ENCODE assay signal across 9 cellular contexts in the genomic region with DNA sequence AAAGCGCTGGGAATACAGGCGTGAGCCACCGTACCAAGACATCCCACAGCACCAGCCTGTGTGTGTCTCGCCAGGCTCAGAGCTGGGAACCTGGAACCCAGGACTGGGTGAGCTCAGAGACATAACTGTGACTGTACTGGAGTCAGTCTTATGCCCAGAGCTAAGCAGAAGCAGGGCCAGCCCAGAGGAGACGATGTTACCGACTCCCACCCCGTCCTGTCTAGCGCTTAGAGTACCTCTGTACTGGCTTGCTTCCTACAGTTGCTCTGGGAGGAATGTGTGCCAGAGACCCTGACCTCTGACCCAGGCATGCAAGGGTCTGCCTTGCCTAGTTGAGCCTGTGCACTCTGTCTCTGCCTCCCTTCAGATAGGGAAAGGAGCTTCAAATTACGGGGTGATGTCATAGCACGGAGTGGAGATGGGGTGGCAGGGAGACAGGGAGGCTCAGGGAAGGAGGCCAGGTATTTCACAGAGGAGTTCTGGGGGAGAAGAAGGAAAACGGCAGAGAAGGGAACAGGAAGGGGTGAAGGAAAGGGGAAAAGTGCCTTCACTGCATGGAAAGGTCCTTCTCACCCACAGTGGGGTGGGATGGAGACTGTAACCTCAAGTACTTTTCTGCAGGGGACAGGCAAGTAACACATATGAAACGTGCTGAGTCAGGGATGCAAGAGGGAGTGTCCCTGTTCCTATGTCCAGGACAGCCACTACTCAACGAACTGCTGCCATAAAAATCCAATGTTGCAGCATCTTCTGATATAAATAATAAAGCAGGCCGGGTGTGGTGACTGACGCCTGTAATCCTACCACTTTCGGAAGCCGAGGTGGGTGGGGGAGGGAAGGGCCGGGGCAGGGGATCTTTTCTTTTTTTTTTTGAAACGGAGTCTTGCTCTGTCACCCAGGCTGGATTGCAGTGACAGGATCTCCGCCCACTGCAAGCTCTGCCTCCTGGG. TPM values are rescaled to one million over a fixed set of nuclear protein-coding genes. Genes with fewer than 3 reads are reported as not detected.
DNase-seq lines count a peak whose midpoint lies in the region; ATAC-seq and TF ChIP-seq lines count a peak whose summit lies in the region.
"Had no signal": no experiment of that assay in that cellular context is flagged by ENCODE, and none has a peak within 500 bp of the region (broad histone marks: within the 10 kb centered on the region; RNA-seq: fewer than 3 reads in every experiment).

No MANE protein-coding gene starts in this region.

- no peaks in the 10 kb centered on the region for H3K27me3 Mint-ChIP-seq in CD4-positive, alpha-beta T cell
- no peaks in the 10 kb centered on the region for H3K27me3 Mint-ChIP-seq in nephron progenitor cell (ENCODE audit: low read depth, poor library complexity)

- H3K27me3 ChIP-seq in CD4-positive, alpha-beta T cell (ENCODE audit: control insufficient read depth, insufficient read depth, low read length), result no peaks in the 10 kb centered on the region
- H3K27me3 ChIP-seq in NT2/D1 (ENCODE audit: insufficient read depth, insufficient read length) (no peaks in the 10 kb centered on the region), esophagus (ENCODE audit: control insufficient read depth in 1 of 2, insufficient read depth in 2 of 2, low read length in 2 of 2) (no peaks in the 10 kb centered on the region)

- ATAC-seq in CD4-positive, alpha-beta T cell (ENCODE audit: poor library complexity), result no peak
- no peak for ATAC-seq in GM19351 (IDR thresholded peaks at IDR 0.05; ENCODE audit: unreplicated experiment)

- H3K4me1 ChIP-seq in NT2/D1 (ENCODE audit: insufficient read depth, insufficient read length) (peaks cover 24% of the 10 kb centered on the region), esophagus (ENCODE audit: control insufficient read depth in 2 of 2, insufficient read depth in 2 of 2, low read length in 1 of 2) (peaks cover 7 to 28% of the 10 kb centered on the region in 2 donors)

- CTCF ChIA-PET in CD4-positive, alpha-beta T cell (lab: Charles Lee), result no interaction called here

- peak overlapping the region; percentile 53 for H3K9ac ChIP-seq in NT2/D1 (ENCODE audit: insufficient read length, low read depth)

- H3K27ac Mint-ChIP-seq in CD4-positive, alpha-beta T cell, result peak overlapping the region; percentile 8
- peak overlapping the region; percentile 89 for H3K27ac Mint-ChIP-seq in nephron progenitor cell

- peaks cover 5% of the 10 kb centered on the region for H3K36me3 Mint-ChIP-seq in CD4-positive, alpha-beta T cell (ENCODE audit: low read depth)
- no peaks in the 10 kb centered on the region for H3K36me3 Mint-ChIP-seq in nephron progenitor cell (ENCODE audit: low read depth)

- H3K9me3 Mint-ChIP-seq in CD4-positive, alpha-beta T cell, result no peaks in the 10 kb centered on the region
- H3K9me3 Mint-ChIP-seq in nephron progenitor cell, result no peaks in the 10 kb centered on the region

- H3K4me3 Mint-ChIP-seq in CD4-positive, alpha-beta T cell, result no peak overlapping the region
- peak overlapping the region; percentile 52 for H3K4me3 Mint-ChIP-seq in nephron progenitor cell

- intact Hi-C loops in CD4-positive, alpha-beta T cell (cut with DNase I, micrococcal nuclease), result no loop called here

- H3K36me3 ChIP-seq in NT2/D1 (ENCODE audit: insufficient read depth, insufficient read length, low read length) (peaks cover 30% of the 10 kb centered on the region), esophagus (ENCODE audit: control insufficient read depth in 2 of 2, insufficient read depth in 2 of 2, low read length in 1 of 2) (no peaks in the 10 kb centered on the region)

- H3K4me3 ChIP-seq in NT2/D1 (ENCODE audit: insufficient read length, low read depth) (no peak overlapping the region), esophagus (ENCODE audit: low read depth in 1 of 2, low read length in 2 of 2) (no peak overlapping the region)

- POLR2A ChIA-PET in CD4-positive, alpha-beta T cell (lab: Charles Lee), result no interaction called here

- peaks cover 40% of the 10 kb centered on the region for H3K4me1 Mint-ChIP-seq in CD4-positive, alpha-beta T cell (ENCODE audit: low read depth)
- peaks cover 75% of the 10 kb centered on the region for H3K4me1 Mint-ChIP-seq in nephron progenitor cell

- no peak overlapping the region for H3K27ac ChIP-seq in CD4-positive, alpha-beta T cell (ENCODE audit: low read depth, low read length)
- peak overlapping the region; percentile 94 to 97 for H3K27ac ChIP-seq in esophagus (ENCODE audit: low read depth in 2 of 2, low read length in 1 of 2)

- no peak for TF ChIP-seq CTCF in CD4-positive, alpha-beta T cell (IDR thresholded peaks at IDR 0.05)
- no peak for TF ChIP-seq CTCF in nephron progenitor cell (IDR thresholded peaks at IDR 0.05)

- no peaks in the 10 kb centered on the region for H3K9me3 ChIP-seq in CD4-positive, alpha-beta T cell (ENCODE audit: control insufficient read depth, low read length)
- H3K9me3 ChIP-seq in NT2/D1 (ENCODE audit: insufficient read depth, low read length) (no peaks in the 10 kb centered on the region; the same call in 1 of the 2 replicates), esophagus (ENCODE audit: control insufficient read depth in 2 of 2, insufficient read depth in 1 of 2, low read depth in 1 of 2, low read length in 1 of 2) (no peaks in the 10 kb centered on the region)

- no peak for DNase-seq in CD4-positive, alpha-beta T cell
- DNase-seq in NT2/D1 (ENCODE audit: low read depth, low spot score), result no peak
- peak; percentile 70 for DNase-seq in nephron progenitor cell
- no peak for DNase-seq in NCI-H187 (lab: John Stamatoyannopoulos, UW)
- DNase-seq in dermis blood vessel endothelial cell, result no peak
- no peak for DNase-seq in hippocampal formation (lab: John Stamatoyannopoulos, UW)

- WGBS in esophagus, 2 donors, result 35 to 48% methylated on average over 20 of the region's 20 CpGs

RNA-seq across cellular contexts. Expression of a gene that starts 5.8 kb away (rescaled TPM):
- 10 to 100 TPM in 1 of 2 experiments, 1 to 10 TPM in 1; 8.5 to 10.8 TPM for total RNA-seq in CD4-positive, alpha-beta T cell
- polyA plus RNA-seq in esophagus, result 10 to 100 TPM; 10.3 to 15.1 TPM
- total RNA-seq in dermis blood vessel endothelial cell, result 26.4 and 29.8 TPM in 2 replicates

RNA-seq across cellular contexts. Expression of a gene that starts 10.9 kb away (rescaled TPM):
- total RNA-seq in CD4-positive, alpha-beta T cell, result under 1 TPM in 1 of 2 experiments, not detected in 1; 0.16 TPM
- polyA plus RNA-seq in esophagus, result under 1 TPM; 0.12 to 0.18 TPM
- 0.05 and 0.17 TPM in 2 replicates for total RNA-seq in dermis blood vessel endothelial cell

RNA-seq across cellular contexts. Expression of a gene that starts 18.4 kb away (rescaled TPM):
- under 1 TPM; 0.36 to 0.42 TPM for total RNA-seq in CD4-positive, alpha-beta T cell
- 10 to 100 TPM; 13.5 to 28.2 TPM for polyA plus RNA-seq in esophagus
- 37.4 and 51.2 TPM in 2 replicates for total RNA-seq in dermis blood vessel endothelial cell

RNA-seq across cellular contexts. Expression of a gene that starts 25.4 kb away (rescaled TPM):
- not detected for total RNA-seq in CD4-positive, alpha-beta T cell
- under 1 TPM; 0.24 to 0.53 TPM for polyA plus RNA-seq in esophagus
- total RNA-seq in dermis blood vessel endothelial cell, result not detected in 2 replicates
- total RNA-seq: lung microvascular endothelial cell had no signal

RNA-seq across cellular contexts. Expression of a gene that starts 29.4 kb away (rescaled TPM):
- total RNA-seq in CD4-positive, alpha-beta T cell, result 1 to 10 TPM; 4.1 to 5.3 TPM
- polyA plus RNA-seq in esophagus, result 1 to 10 TPM in 1 of 2 donors, under 1 TPM in 1; 0.73 to 1.3 TPM
- not detected in 2 replicates for total RNA-seq in dermis blood vessel endothelial cell
- total RNA-seq: lung microvascular endothelial cell had no signal

Comparison
In these comparisons a context has a peak if more than half of its experiments do, and no peak if none do; other contexts are left out.
1. RNA of a gene that starts 18.4 kb away (total RNA-seq): 37.4 to 51.2 TPM in dermis blood vessel endothelial cell; 0.36 to 0.42 TPM in CD4-positive, alpha-beta T cell; every median in the first group is over 10 times any median in the second.